Comparison of ENCODE assay signal across 19 cellular contexts in the genomic region with DNA sequence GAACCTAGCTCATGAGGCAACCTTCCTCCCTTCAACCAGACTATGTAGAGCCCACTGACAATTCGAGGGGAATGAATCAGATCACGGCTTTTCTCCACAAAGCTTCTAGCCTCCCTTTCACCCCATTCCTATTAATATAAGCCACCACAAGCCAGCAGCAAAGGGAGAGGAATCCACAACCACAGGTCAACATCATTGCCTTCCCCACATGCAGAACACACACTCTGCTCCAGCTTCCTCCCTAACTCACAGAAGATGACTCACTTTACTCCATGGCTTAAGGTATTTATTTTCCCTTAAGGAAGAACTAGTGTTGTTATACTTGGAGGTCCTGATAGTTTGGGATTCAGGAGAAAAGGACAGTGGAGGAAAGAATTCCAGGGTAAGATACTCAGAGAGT.
DNase-seq lines count a peak whose midpoint lies in the region; ATAC-seq, FAIRE-seq and TF ChIP-seq lines count a peak whose summit lies in the region.
"Had no signal": no experiment of that assay in that cellular context is flagged by ENCODE, and none has a peak within 500 bp of the region (broad histone marks: within the 10 kb centered on the region; RNA-seq: fewer than 3 reads in every experiment).

No MANE protein-coding gene starts in this region.

- ATAC-seq in HG03045 (IDR thresholded peaks at IDR 0.05; ENCODE audit: unreplicated experiment) = no peak
- ATAC-seq: activated CD4-positive, alpha-beta T cell treated with anti-CD3 and anti-CD28 coated beads for 36 hours; heart right ventricle had no signal

- no peaks in the 10 kb centered on the region for H3K27me3 ChIP-seq in breast epithelium
- H3K27me3 ChIP-seq in astrocyte (ENCODE audit: insufficient read depth, low read length) = no peaks in the 10 kb centered on the region
- H3K27me3 ChIP-seq in CD8-positive, alpha-beta memory T cell (ENCODE audit: insufficient read depth, low read length, poor library complexity, severe bottlenecking) = no peaks in the 10 kb centered on the region
- H3K27me3 ChIP-seq in tibial artery = no peaks in the 10 kb centered on the region
- H3K27me3 ChIP-seq: heart right ventricle, SJCRH30 had no signal

- H2AFZ ChIP-seq in astrocyte (ENCODE audit: low read depth, low read length) = no peak overlapping the region
- H2AFZ ChIP-seq: parathyroid adenoma had no signal

- CTCF ChIA-PET in MCF 10A (lab: Yijun Ruan, JAX) = no interaction called here
- CTCF ChIA-PET in CD8-positive, alpha-beta memory T cell (lab: Charles Lee) = no interaction called here

- POLR2A ChIA-PET in MCF 10A (lab: Yijun Ruan, JAX) = interaction anchor here (1.0 kb wide), 1 partner anchor 10 kb away, joined by 4 read pairs; no protein-coding TSS in a partner anchor
- POLR2A ChIA-PET in CD8-positive, alpha-beta memory T cell (lab: Charles Lee) = no interaction called here

- no peaks in the 10 kb centered on the region for H4K20me1 ChIP-seq in astrocyte (ENCODE audit: insufficient read depth, low read length)

- BruUV-seq in MCF 10A (replicated peaks; lab: Mats Ljungman, UMichigan) = no TSS peak

- H3K4me2 ChIP-seq in astrocyte (ENCODE audit: low read length) = peak overlapping the region; percentile 50

- H3K9ac ChIP-seq in astrocyte (ENCODE audit: low read length) = no peak overlapping the region
- H3K9ac ChIP-seq: parathyroid adenoma had no signal

- TF ChIP-seq CTCF in MCF 10A (IDR thresholded peaks at IDR 0.05; ENCODE audit: unreplicated experiment) (no peak), breast epithelium (IDR thresholded peaks at IDR 0.05) (no peak), astrocyte (IDR thresholded peaks at IDR 0.05; ENCODE audit: insufficient read depth, low read depth, low read length) (no peak), fibroblast of villous mesenchyme (IDR thresholded peaks at IDR 0.05; ENCODE audit: insufficient read depth, low read depth, low read length) (no peak), tibial artery (IDR thresholded peaks at IDR 0.05) (no peak)

- no peak overlapping the region for H3K27ac Mint-ChIP-seq in MCF 10A (ENCODE audit: low read depth, unreplicated experiment)
- peak overlapping the region; percentile 21 for H3K27ac Mint-ChIP-seq in astrocyte (ENCODE audit: unreplicated experiment)
- no peak overlapping the region for H3K27ac Mint-ChIP-seq in CD8-positive, alpha-beta memory T cell
- H3K27ac Mint-ChIP-seq: activated CD4-positive, alpha-beta T cell treated with anti-CD3 and anti-CD28 coated beads for 36 hours; activated naive CD4-positive, alpha-beta T cell treated with anti-CD3 and anti-CD28 coated beads, Interleukin-2, amount 50 U/mL, for 24 hours; type B pancreatic cell had no signal

- intact Hi-C loops in MCF 10A (cut with micrococcal nuclease) = no loop called here
- intact Hi-C loops in breast epithelium (cut with DNase I; ENCODE audit: low total_unique reads) = no loop called here
- intact Hi-C loops in tibial artery (cut with DNase I; ENCODE audit: low total_unique reads) = no loop called here

- no peak for TF ChIP-seq POLR2A in breast epithelium (IDR thresholded peaks at IDR 0.05)

- H3K4me3 Mint-ChIP-seq in MCF 10A (ENCODE audit: unreplicated experiment) (no peak overlapping the region), astrocyte (ENCODE audit: unreplicated experiment) (no peak overlapping the region)
- H3K4me3 Mint-ChIP-seq in CD8-positive, alpha-beta memory T cell = no peak overlapping the region
- H3K4me3 Mint-ChIP-seq: activated CD4-positive, alpha-beta T cell treated with anti-CD3 and anti-CD28 coated beads for 36 hours; activated naive CD4-positive, alpha-beta T cell treated with anti-CD3 and anti-CD28 coated beads, Interleukin-2, amount 50 U/mL, for 24 hours; type B pancreatic cell had no signal

- H3K36me3 ChIP-seq in breast epithelium = no peaks in the 10 kb centered on the region
- H3K36me3 ChIP-seq in astrocyte (ENCODE audit: insufficient read depth, low read length) = no peaks in the 10 kb centered on the region
- H3K36me3 ChIP-seq in CD8-positive, alpha-beta memory T cell (ENCODE audit: insufficient read depth, low read length) = no peaks in the 10 kb centered on the region
- no peaks in the 10 kb centered on the region for H3K36me3 ChIP-seq in tibial artery
- H3K36me3 ChIP-seq: heart right ventricle, SJCRH30 had no signal

- H3K79me2 ChIP-seq in astrocyte (ENCODE audit: insufficient read depth, low read length) = no peaks in the 10 kb centered on the region
- H3K79me2 ChIP-seq: parathyroid adenoma had no signal

- H3K9me3 Mint-ChIP-seq in MCF 10A (ENCODE audit: unreplicated experiment) = no peaks in the 10 kb centered on the region
- H3K9me3 Mint-ChIP-seq in astrocyte (ENCODE audit: unreplicated experiment) = no peaks in the 10 kb centered on the region
- H3K9me3 Mint-ChIP-seq in CD8-positive, alpha-beta memory T cell = peaks cover 0 to 4% (median 0%) of the 10 kb centered on the region in 5 donors
- H3K9me3 Mint-ChIP-seq: activated naive CD4-positive, alpha-beta T cell treated with anti-CD3 and anti-CD28 coated beads, Interleukin-2, amount 50 U/mL, for 24 hours; type B pancreatic cell had no signal

- H3K9me3 ChIP-seq in breast epithelium (no peaks in the 10 kb centered on the region), astrocyte (ENCODE audit: insufficient read depth, low read depth, low read length) (no peaks in the 10 kb centered on the region), tibial artery (no peaks in the 10 kb centered on the region)
- H3K9me3 ChIP-seq in CD8-positive, alpha-beta memory T cell (ENCODE audit: low read length) = no peaks in the 10 kb centered on the region
- H3K9me3 ChIP-seq: heart right ventricle, SJCRH30 had no signal

- FAIRE-seq in astrocyte (lab: Jason Lieb, UNC) (peak; percentile 67), urothelium cell line (lab: Jason Lieb, UNC) (no peak)

- peak; percentile 24 for DNase-seq in MCF 10A (ENCODE audit: unreplicated experiment)
- DNase-seq in breast epithelium (ENCODE audit: low spot score in 2 of 2) = no peak
- DNase-seq in astrocyte (ENCODE audit: low read depth) = peak; percentile 96
- DNase-seq in fibroblast of villous mesenchyme (ENCODE audit: low read depth) = peak; percentile 74
- peak; percentile 38 for DNase-seq in urothelium cell line (ENCODE audit: low spot score)
- no peak for DNase-seq in CD8-positive, alpha-beta memory T cell
- no peak for DNase-seq in tibial artery
- DNase-seq: 8988T; activated CD4-positive, alpha-beta T cell treated with anti-CD3 and anti-CD28 coated beads for 36 hours; heart right ventricle; KBM-7; NCI-H1417; NCI-H345; SJCRH30; stimulated activated naive CD4-positive, alpha-beta T cell had no signal

- no peak overlapping the region for H3K4me3 ChIP-seq in breast epithelium
- no peak overlapping the region for H3K4me3 ChIP-seq in astrocyte (ENCODE audit: insufficient read depth, low read depth, low read length)
- H3K4me3 ChIP-seq in fibroblast of villous mesenchyme (ENCODE audit: low read depth, low read length) = no peak overlapping the region
- H3K4me3 ChIP-seq in CD8-positive, alpha-beta memory T cell (ENCODE audit: low read length) = no peak overlapping the region
- H3K4me3 ChIP-seq in tibial artery = no peak overlapping the region
- H3K4me3 ChIP-seq: heart right ventricle, SJCRH30 had no signal

- H3K27me3 Mint-ChIP-seq in MCF 10A (ENCODE audit: insufficient read depth, unreplicated experiment) (no peaks in the 10 kb centered on the region), astrocyte (ENCODE audit: low read depth, unreplicated experiment) (peaks cover 2% of the 10 kb centered on the region)
- peaks cover 5% of the 10 kb centered on the region in 2 donors for H3K27me3 Mint-ChIP-seq in CD8-positive, alpha-beta memory T cell
- H3K27me3 Mint-ChIP-seq: activated CD4-positive, alpha-beta T cell treated with anti-CD3 and anti-CD28 coated beads for 36 hours; activated naive CD4-positive, alpha-beta T cell treated with anti-CD3 and anti-CD28 coated beads, Interleukin-2, amount 50 U/mL, for 24 hours had no signal

- H3K4me1 ChIP-seq in breast epithelium (peaks cover 0 to 8% of the 10 kb centered on the region in 2 donors), astrocyte (ENCODE audit: insufficient read depth, low read length) (peaks cover 6% of the 10 kb centered on the region), tibial artery (no peaks in the 10 kb centered on the region)
- H3K4me1 ChIP-seq in CD8-positive, alpha-beta memory T cell (ENCODE audit: insufficient read depth, low read length) = no peaks in the 10 kb centered on the region
- H3K4me1 ChIP-seq: heart right ventricle, parathyroid adenoma, SJCRH30 had no signal

- H3K4me1 Mint-ChIP-seq in MCF 10A (ENCODE audit: insufficient read depth, unreplicated experiment) = peaks cover 15% of the 10 kb centered on the region
- peaks cover 10% of the 10 kb centered on the region for H3K4me1 Mint-ChIP-seq in astrocyte (ENCODE audit: low read depth, unreplicated experiment)
- H3K4me1 Mint-ChIP-seq in CD8-positive, alpha-beta memory T cell = no peaks in the 10 kb centered on the region
- H3K4me1 Mint-ChIP-seq: activated CD4-positive, alpha-beta T cell treated with anti-CD3 and anti-CD28 coated beads for 36 hours; activated naive CD4-positive, alpha-beta T cell treated with anti-CD3 and anti-CD28 coated beads, Interleukin-2, amount 50 U/mL, for 24 hours had no signal

- no peak overlapping the region for H3K27ac ChIP-seq in breast epithelium
- H3K27ac ChIP-seq in astrocyte (ENCODE audit: low read depth, low read length) = no peak overlapping the region
- no peak overlapping the region for H3K27ac ChIP-seq in CD8-positive, alpha-beta memory T cell (ENCODE audit: low read depth, low read length)
- H3K27ac ChIP-seq in tibial artery = no peak overlapping the region
- H3K27ac ChIP-seq: heart right ventricle, parathyroid adenoma, SJCRH30 had no signal

- no peaks in the 10 kb centered on the region for H3K36me3 Mint-ChIP-seq in MCF 10A (ENCODE audit: insufficient read depth, unreplicated experiment)
- H3K36me3 Mint-ChIP-seq in astrocyte (ENCODE audit: low read depth, unreplicated experiment) = no peaks in the 10 kb centered on the region
- no peaks in the 10 kb centered on the region for H3K36me3 Mint-ChIP-seq in CD8-positive, alpha-beta memory T cell
- H3K36me3 Mint-ChIP-seq: activated naive CD4-positive, alpha-beta T cell treated with anti-CD3 and anti-CD28 coated beads, Interleukin-2, amount 50 U/mL, for 24 hours; type B pancreatic cell had no signal

Comparison
In these comparisons a context has a peak if more than half of its experiments do, and no peak if none do; other contexts are left out.
1. DNase-seq: peak in MCF 10A (single experiment), astrocyte (single experiment), fibroblast of villous mesenchyme (single experiment) and urothelium cell line (single experiment); none in breast epithelium (0 of 2), CD8-positive, alpha-beta memory T cell (0 of 5) and tibial artery (0 of 2).